18 cellular contexts compared by ENCODE assay signal in genomic region chr19:49020342-49020741, GRCh38. TPM values are rescaled to one million over a fixed set of nuclear protein-coding genes. Genes with fewer than 3 reads are reported as not detected.
DNase-seq lines count a peak whose midpoint lies in the region; ATAC-seq and TF ChIP-seq lines count a peak whose summit lies in the region.
"Had no signal": no experiment of that assay in that cellular context is flagged by ENCODE, and none has a peak within 500 bp of the region (broad histone marks: within the 10 kb centered on the region; RNA-seq: fewer than 3 reads in every experiment).

No MANE protein-coding gene starts in this region.

- H3K36me3 ChIP-seq in iPS-15b (ENCODE audit: control insufficient read depth, insufficient read depth, low read length) (peaks cover 10% of the 10 kb centered on the region), esophagus squamous epithelium (peaks cover 0 to 16% (median 5%) of the 10 kb centered on the region in 3 donors)

- peak overlapping the region; percentile 89 for H3K4me3 Mint-ChIP-seq in natural killer cell treated with Interleukin-12 subunit alpha and Interleukin-12 subunit beta and Interleukin-15 and Interleukin-18, amount 100 ng/mL, for 72 hours
- H3K4me3 Mint-ChIP-seq in natural killer cell: no peak overlapping the region
- H3K4me3 Mint-ChIP-seq: activated CD8-positive, alpha-beta memory T cell treated with anti-CD3 and anti-CD28 coated beads, Interleukin-2, amount 10 ng/mL, durations not matched to agents 7 days and 5 days had no signal

- no peaks in the 10 kb centered on the region for H3K36me3 Mint-ChIP-seq in natural killer cell treated with Interleukin-12 subunit alpha and Interleukin-12 subunit beta and Interleukin-15 and Interleukin-18, amount 100 ng/mL, for 72 hours
- H3K36me3 Mint-ChIP-seq in natural killer cell: no peaks in the 10 kb centered on the region
- H3K36me3 Mint-ChIP-seq: activated CD8-positive, alpha-beta memory T cell treated with anti-CD3 and anti-CD28 coated beads, Interleukin-2, amount 10 ng/mL, durations not matched to agents 7 days and 5 days had no signal

- TF ChIP-seq CTCF in natural killer cell (IDR thresholded peaks at IDR 0.05): no peak
- no peak for TF ChIP-seq CTCF in esophagus squamous epithelium (IDR thresholded peaks at IDR 0.05)

- peaks cover 9% of the 10 kb centered on the region for H3K4me1 ChIP-seq in iPS-15b (ENCODE audit: control insufficient read depth, insufficient read depth, low read length)
- H3K4me1 ChIP-seq in esophagus squamous epithelium: peaks cover 0 to 35% (median 20%) of the 10 kb centered on the region in 3 donors

- no peak for DNase-seq in natural killer cell treated with Interleukin-12 subunit alpha and Interleukin-12 subunit beta and Interleukin-15 and Interleukin-18, amount 100 ng/mL, for 72 hours (ENCODE audit: low spot score)
- DNase-seq in natural killer cell: no peak
- peak; percentile 51 for DNase-seq in NCI-H69 (lab: John Stamatoyannopoulos, UW)
- no peak for DNase-seq in DMS79 (lab: John Stamatoyannopoulos, UW)
- no peak for DNase-seq in kidney glomerular epithelial cell (lab: John Stamatoyannopoulos, UW)
- DNase-seq in esophagus squamous epithelium (lab: John Stamatoyannopoulos, UW): no peak
- DNase-seq: activated B cell treated with CpG ODN at 0.5 μM for 24 hours; activated CD8-positive, alpha-beta memory T cell treated with anti-CD3 and anti-CD28 coated beads, Interleukin-2, amount 10 ng/mL, durations not matched to agents 7 days and 5 days; activated gamma-delta T cell treated with Interleukin-2 at 50 U/mL for 16 hours; anterior cingulate cortex; NCI-H187 had no signal

- H3K9me3 ChIP-seq in iPS-15b (ENCODE audit: control insufficient read depth, insufficient read depth, low read length) (no peaks in the 10 kb centered on the region), esophagus squamous epithelium (no peaks in the 10 kb centered on the region)

- 73 to 80% methylated on average over 1 to 10 of the region's 11 CpGs for WGBS in esophagus squamous epithelium, 2 donors

- no peak overlapping the region for H3K9ac ChIP-seq in iPS-15b (ENCODE audit: low read depth, low read length)

- no peaks in the 10 kb centered on the region for H3K9me3 Mint-ChIP-seq in natural killer cell treated with Interleukin-12 subunit alpha and Interleukin-12 subunit beta and Interleukin-15 and Interleukin-18, amount 100 ng/mL, for 72 hours
- H3K9me3 Mint-ChIP-seq in natural killer cell: no peaks in the 10 kb centered on the region
- H3K9me3 Mint-ChIP-seq: activated B cell treated with CpG ODN at 0.5 μM for 24 hours; stimulated activated naive CD8-positive, alpha-beta T cell treated with anti-CD3 and anti-CD28 coated beads, Interleukin-15, Interleukin-2, amounts not matched to agents 100 ng/mL and 50 ng/mL, for 24 hours had no signal

- TF ChIP-seq POLR2A in esophagus squamous epithelium (IDR thresholded peaks at IDR 0.05): no peak

- intact Hi-C loops in natural killer cell (cut with micrococcal nuclease) (no loop called here), esophagus squamous epithelium (cut with DNase I) (no loop called here)

- ATAC-seq in natural killer cell treated with Interleukin-12 subunit alpha and Interleukin-12 subunit beta and Interleukin-15 and Interleukin-18, amount 100 ng/mL, for 72 hours: no peak
- ATAC-seq in natural killer cell: no peak
- no peak for ATAC-seq in HG02759 (IDR thresholded peaks at IDR 0.05; ENCODE audit: unreplicated experiment)
- ATAC-seq: Right ventricle myocardium inferior had no signal

- H3K27me3 Mint-ChIP-seq in natural killer cell treated with Interleukin-12 subunit alpha and Interleukin-12 subunit beta and Interleukin-15 and Interleukin-18, amount 100 ng/mL, for 72 hours: peaks cover 0 to 6% of the 10 kb centered on the region in 2 donors
- peaks cover 0 to 7% of the 10 kb centered on the region in 2 donors for H3K27me3 Mint-ChIP-seq in natural killer cell (ENCODE audit: low read depth in 2 of 2)

- peak overlapping the region; percentile 30 for H3K4me3 ChIP-seq in iPS-15b (ENCODE audit: low read depth, low read length)
- H3K4me3 ChIP-seq in esophagus squamous epithelium: no peak overlapping the region
- H3K4me3 ChIP-seq: smooth muscle cell had no signal

- H3K27ac Mint-ChIP-seq in natural killer cell treated with Interleukin-12 subunit alpha and Interleukin-12 subunit beta and Interleukin-15 and Interleukin-18, amount 100 ng/mL, for 72 hours: no peak overlapping the region
- H3K27ac Mint-ChIP-seq in natural killer cell: no peak overlapping the region
- H3K27ac Mint-ChIP-seq: activated B cell treated with CpG ODN at 0.5 μM for 24 hours; activated CD8-positive, alpha-beta memory T cell treated with anti-CD3 and anti-CD28 coated beads, Interleukin-2, amount 10 ng/mL, durations not matched to agents 7 days and 5 days; stimulated activated naive CD8-positive, alpha-beta T cell treated with anti-CD3 and anti-CD28 coated beads, Interleukin-15, Interleukin-2, amounts not matched to agents 100 ng/mL and 50 ng/mL, for 24 hours had no signal

- H3K4me1 Mint-ChIP-seq in natural killer cell treated with Interleukin-12 subunit alpha and Interleukin-12 subunit beta and Interleukin-15 and Interleukin-18, amount 100 ng/mL, for 72 hours (ENCODE audit: low read depth in 2 of 2): peaks cover 17 to 28% of the 10 kb centered on the region in 2 donors
- H3K4me1 Mint-ChIP-seq in natural killer cell: peaks cover 15 to 36% of the 10 kb centered on the region in 2 donors

- H3K27ac ChIP-seq in esophagus squamous epithelium: no peak overlapping the region

- H3K27me3 ChIP-seq in iPS-15b (ENCODE audit: control insufficient read depth, insufficient read depth, low read length) (peaks cover 30% of the 10 kb centered on the region), esophagus squamous epithelium (peaks cover 0 to 38% (median 0%) of the 10 kb centered on the region in 4 donors)

RNA-seq across cellular contexts. Expression of gene LHB, which starts 3.5 kb away (rescaled TPM):
- total RNA-seq in natural killer cell treated with Interleukin-12 subunit alpha and Interleukin-12 subunit beta and Interleukin-15 and Interleukin-18, amount 100 ng/mL, for 72 hours: not detected
- total RNA-seq in natural killer cell (1 to 10 TPM in 1 of 3 donors, not detected in 2; 1.4 TPM), esophagus squamous epithelium (not detected)
- total RNA-seq: activated B cell treated with CpG ODN at 0.5 μM for 24 hours; activated CD8-positive, alpha-beta memory T cell treated with anti-CD3 and anti-CD28 coated beads, Interleukin-2, amount 10 ng/mL, durations not matched to agents 7 days and 5 days; posterior vena cava; Right ventricle myocardium inferior; smooth muscle cell; T-helper 1 cell treated with Interleukin-12 subunit alpha and Interleukin-12 subunit beta and Interleukin-4 antibody, amounts not matched to agents 30 ng/mL and 1 ng/mL, for 36 hours had no signal

RNA-seq across cellular contexts. Expression of gene CGB3, which starts 3.8 kb away (rescaled TPM):
- not detected for total RNA-seq in natural killer cell treated with Interleukin-12 subunit alpha and Interleukin-12 subunit beta and Interleukin-15 and Interleukin-18, amount 100 ng/mL, for 72 hours
- total RNA-seq in natural killer cell: not detected
- not detected for total RNA-seq in esophagus squamous epithelium
- total RNA-seq: activated B cell treated with CpG ODN at 0.5 μM for 24 hours; activated CD8-positive, alpha-beta memory T cell treated with anti-CD3 and anti-CD28 coated beads, Interleukin-2, amount 10 ng/mL, durations not matched to agents 7 days and 5 days; posterior vena cava; Right ventricle myocardium inferior; smooth muscle cell; T-helper 1 cell treated with Interleukin-12 subunit alpha and Interleukin-12 subunit beta and Interleukin-4 antibody, amounts not matched to agents 30 ng/mL and 1 ng/mL, for 36 hours had no signal

RNA-seq across cellular contexts. Expression of gene CGB2, which starts 11.3 kb away (rescaled TPM):
- not detected for total RNA-seq in natural killer cell treated with Interleukin-12 subunit alpha and Interleukin-12 subunit beta and Interleukin-15 and Interleukin-18, amount 100 ng/mL, for 72 hours
- total RNA-seq in natural killer cell: not detected
- total RNA-seq in esophagus squamous epithelium: not detected
- total RNA-seq: activated B cell treated with CpG ODN at 0.5 μM for 24 hours; activated CD8-positive, alpha-beta memory T cell treated with anti-CD3 and anti-CD28 coated beads, Interleukin-2, amount 10 ng/mL, durations not matched to agents 7 days and 5 days; posterior vena cava; Right ventricle myocardium inferior; smooth muscle cell; T-helper 1 cell treated with Interleukin-12 subunit alpha and Interleukin-12 subunit beta and Interleukin-4 antibody, amounts not matched to agents 30 ng/mL and 1 ng/mL, for 36 hours had no signal

RNA-seq across cellular contexts. Expression of gene CGB1, which starts 16.4 kb away (rescaled TPM):
- total RNA-seq in natural killer cell treated with Interleukin-12 subunit alpha and Interleukin-12 subunit beta and Interleukin-15 and Interleukin-18, amount 100 ng/mL, for 72 hours: not detected
- not detected for total RNA-seq in natural killer cell
- total RNA-seq in esophagus squamous epithelium: not detected
- total RNA-seq: activated B cell treated with CpG ODN at 0.5 μM for 24 hours; activated CD8-positive, alpha-beta memory T cell treated with anti-CD3 and anti-CD28 coated beads, Interleukin-2, amount 10 ng/mL, durations not matched to agents 7 days and 5 days; posterior vena cava; Right ventricle myocardium inferior; smooth muscle cell; T-helper 1 cell treated with Interleukin-12 subunit alpha and Interleukin-12 subunit beta and Interleukin-4 antibody, amounts not matched to agents 30 ng/mL and 1 ng/mL, for 36 hours had no signal

RNA-seq across cellular contexts. Expression of gene CGB5, which starts 23.3 kb away (rescaled TPM):
- not detected for total RNA-seq in natural killer cell treated with Interleukin-12 subunit alpha and Interleukin-12 subunit beta and Interleukin-15 and Interleukin-18, amount 100 ng/mL, for 72 hours
- total RNA-seq in natural killer cell (not detected), esophagus squamous epithelium (1 to 10 TPM in 1 of 4 donors, not detected in 3; 2.4 TPM)
- total RNA-seq: activated B cell treated with CpG ODN at 0.5 μM for 24 hours; activated CD8-positive, alpha-beta memory T cell treated with anti-CD3 and anti-CD28 coated beads, Interleukin-2, amount 10 ng/mL, durations not matched to agents 7 days and 5 days; posterior vena cava; Right ventricle myocardium inferior; smooth muscle cell; T-helper 1 cell treated with Interleukin-12 subunit alpha and Interleukin-12 subunit beta and Interleukin-4 antibody, amounts not matched to agents 30 ng/mL and 1 ng/mL, for 36 hours had no signal
